Comparison of ENCODE assay signal across 1 cellular context in genomic region chr5:75560655-75561054, GRCh38. TPM values are rescaled to one million over a fixed set of nuclear protein-coding genes. Genes with fewer than 3 reads are reported as not detected.
"Had no signal": no experiment of that assay in that cellular context is flagged by ENCODE, and none has a peak within 500 bp of the region (broad histone marks: within the 10 kb centered on the region; RNA-seq: fewer than 3 reads in every experiment).

No MANE protein-coding gene starts in this region.

RNA-seq across cellular contexts. Expression of gene ANKDD1B, which starts 50.6 kb away (rescaled TPM):
- total RNA-seq: G401 had no signal
